ENCODE assay signal across 1 cellular context in the genomic region with DNA sequence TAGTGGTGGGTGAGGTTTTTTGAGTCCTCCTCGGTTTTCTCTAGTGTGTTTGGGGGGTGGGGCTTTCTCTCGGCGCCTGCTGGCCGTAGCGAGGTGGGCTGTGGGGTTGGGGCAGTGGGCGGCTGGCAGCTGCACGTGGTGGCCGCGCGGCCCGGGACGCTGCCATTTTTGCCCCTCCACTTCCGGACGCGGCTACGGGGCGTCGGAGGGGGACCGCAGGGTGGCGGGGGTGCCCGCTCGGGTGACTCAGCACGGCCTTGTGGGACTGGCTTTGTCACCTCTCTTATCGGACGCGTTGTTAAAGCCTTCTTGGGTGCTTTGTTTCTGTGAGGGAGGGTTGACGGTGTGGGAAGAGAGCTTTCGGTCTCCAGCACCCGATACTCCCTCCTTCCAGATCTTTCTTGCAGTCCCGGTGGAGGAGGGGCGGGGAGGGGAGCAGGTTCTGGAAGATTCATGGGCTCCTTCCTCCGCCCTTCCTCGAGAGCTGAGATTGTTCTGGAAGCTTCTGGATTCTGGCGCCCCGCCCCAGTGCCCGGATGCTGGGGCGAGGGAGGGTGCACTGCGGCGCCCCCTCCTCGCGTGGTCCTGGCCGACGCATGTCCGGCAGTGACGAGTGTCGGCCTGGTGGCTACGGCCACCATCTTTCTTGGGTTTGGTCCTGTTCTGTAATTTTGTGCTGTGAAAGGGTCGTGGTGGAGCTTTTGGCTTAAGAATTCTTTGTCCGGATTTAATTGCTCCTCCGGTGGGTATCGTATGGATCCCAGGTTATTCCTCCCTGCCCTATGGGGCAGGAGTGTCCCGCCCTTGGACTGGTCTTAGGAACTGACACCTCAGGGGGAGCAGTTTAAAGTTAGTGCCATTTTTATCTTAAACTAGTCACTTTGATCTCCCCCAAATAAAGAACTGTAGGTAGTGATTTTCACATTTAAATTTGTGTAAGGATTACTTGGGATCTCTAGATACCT.
TF ChIP-seq lines count a peak whose summit lies in the region.

No MANE protein-coding gene starts in this region.

TF ChIP-seq in K562, 482 proteins besides CTCF, POLR2A, EP300 and RAD21 (continued from another document and continues in another):
- TF ChIP-seq AFF1 (IDR thresholded peaks at IDR 0.05; ENCODE audit: low read depth in 1 of 2, partially characterized antibody in 2 of 2) = peak in 1 of 2 experiments; percentile 9
- peak; percentile 12 for TF ChIP-seq ZKSCAN1 (IDR thresholded peaks at IDR 0.05; ENCODE audit: low read depth, low read length)
- TF ChIP-seq, protein P1, sequence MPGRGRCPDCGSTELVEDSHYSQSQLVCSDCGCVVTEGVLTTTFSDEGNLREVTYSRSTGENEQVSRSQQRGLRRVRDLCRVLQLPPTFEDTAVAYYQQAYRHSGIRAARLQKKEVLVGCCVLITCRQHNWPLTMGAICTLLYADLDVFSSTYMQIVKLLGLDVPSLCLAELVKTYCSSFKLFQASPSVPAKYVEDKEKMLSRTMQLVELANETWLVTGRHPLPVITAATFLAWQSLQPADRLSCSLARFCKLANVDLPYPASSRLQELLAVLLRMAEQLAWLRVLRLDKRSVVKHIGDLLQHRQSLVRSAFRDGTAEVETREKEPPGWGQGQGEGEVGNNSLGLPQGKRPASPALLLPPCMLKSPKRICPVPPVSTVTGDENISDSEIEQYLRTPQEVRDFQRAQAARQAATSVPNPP (IDR thresholded peaks at IDR 0.05; ENCODE audit: borderline replicate concordance, insufficient read depth, insufficient read length) = no peak
- TF ChIP-seq, protein P2, sequence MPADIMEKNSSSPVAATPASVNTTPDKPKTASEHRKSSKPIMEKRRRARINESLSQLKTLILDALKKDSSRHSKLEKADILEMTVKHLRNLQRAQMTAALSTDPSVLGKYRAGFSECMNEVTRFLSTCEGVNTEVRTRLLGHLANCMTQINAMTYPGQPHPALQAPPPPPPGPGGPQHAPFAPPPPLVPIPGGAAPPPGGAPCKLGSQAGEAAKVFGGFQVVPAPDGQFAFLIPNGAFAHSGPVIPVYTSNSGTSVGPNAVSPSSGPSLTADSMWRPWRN (IDR thresholded peaks at IDR 0.05; ENCODE audit: low read depth) = no peak
- TF ChIP-seq, protein P3, sequence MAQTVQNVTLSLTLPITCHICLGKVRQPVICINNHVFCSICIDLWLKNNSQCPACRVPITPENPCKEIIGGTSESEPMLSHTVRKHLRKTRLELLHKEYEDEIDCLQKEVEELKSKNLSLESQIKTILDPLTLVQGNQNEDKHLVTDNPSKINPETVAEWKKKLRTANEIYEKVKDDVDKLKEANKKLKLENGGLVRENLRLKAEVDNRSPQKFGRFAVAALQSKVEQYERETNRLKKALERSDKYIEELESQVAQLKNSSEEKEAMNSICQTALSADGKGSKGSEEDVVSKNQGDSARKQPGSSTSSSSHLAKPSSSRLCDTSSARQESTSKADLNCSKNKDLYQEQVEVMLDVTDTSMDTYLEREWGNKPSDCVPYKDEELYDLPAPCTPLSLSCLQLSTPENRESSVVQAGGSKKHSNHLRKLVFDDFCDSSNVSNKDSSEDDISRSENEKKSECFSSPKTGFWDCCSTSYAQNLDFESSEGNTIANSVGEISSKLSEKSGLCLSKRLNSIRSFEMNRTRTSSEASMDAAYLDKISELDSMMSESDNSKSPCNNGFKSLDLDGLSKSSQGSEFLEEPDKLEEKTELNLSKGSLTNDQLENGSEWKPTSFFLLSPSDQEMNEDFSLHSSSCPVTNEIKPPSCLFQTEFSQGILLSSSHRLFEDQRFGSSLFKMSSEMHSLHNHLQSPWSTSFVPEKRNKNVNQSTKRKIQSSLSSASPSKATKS (CRISPR knock-in tag; IDR thresholded peaks at IDR 0.05) = no peak; the same call in 1 of the 2 replicates
- TF ChIP-seq NR2F6 (CRISPR knock-in tag; IDR thresholded peaks at IDR 0.05) = no peak
- TF ChIP-seq MED1 (CRISPR knock-in tag; IDR thresholded peaks at IDR 0.05; ENCODE audit: borderline replicate concordance) = 0 out of 2 replicates have a peak, but pooled peaks have one; percentile 20
- TF ChIP-seq, protein P4, sequence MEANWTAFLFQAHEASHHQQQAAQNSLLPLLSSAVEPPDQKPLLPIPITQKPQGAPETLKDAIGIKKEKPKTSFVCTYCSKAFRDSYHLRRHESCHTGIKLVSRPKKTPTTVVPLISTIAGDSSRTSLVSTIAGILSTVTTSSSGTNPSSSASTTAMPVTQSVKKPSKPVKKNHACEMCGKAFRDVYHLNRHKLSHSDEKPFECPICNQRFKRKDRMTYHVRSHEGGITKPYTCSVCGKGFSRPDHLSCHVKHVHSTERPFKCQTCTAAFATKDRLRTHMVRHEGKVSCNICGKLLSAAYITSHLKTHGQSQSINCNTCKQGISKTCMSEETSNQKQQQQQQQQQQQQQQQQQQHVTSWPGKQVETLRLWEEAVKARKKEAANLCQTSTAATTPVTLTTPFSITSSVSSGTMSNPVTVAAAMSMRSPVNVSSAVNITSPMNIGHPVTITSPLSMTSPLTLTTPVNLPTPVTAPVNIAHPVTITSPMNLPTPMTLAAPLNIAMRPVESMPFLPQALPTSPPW (CRISPR knock-in tag; IDR thresholded peaks at IDR 0.05) = peak; percentile 94
- peak; percentile 98 for TF ChIP-seq HDAC2 (IDR thresholded peaks at IDR 0.05)
- TF ChIP-seq ZBTB17 (CRISPR knock-in tag; IDR thresholded peaks at IDR 0.05) = peak; percentile 86
- no peak for TF ChIP-seq HNRNPLL (IDR thresholded peaks at IDR 0.05; ENCODE audit: low read depth, low read length, poor library complexity, severe bottlenecking)
- no peak for TF ChIP-seq XRCC4 (IDR thresholded peaks at IDR 0.05; ENCODE audit: extremely low read depth, insufficient read depth, insufficient read length)
- peak; percentile 46 to 89; a peak in 2 of 4 replicates for TF ChIP-seq NONO (IDR thresholded peaks at IDR 0.05; ENCODE audit: low read depth in 2 of 2, low read length in 1 of 2)
- TF ChIP-seq SIN3B (IDR thresholded peaks at IDR 0.05; ENCODE audit: low read depth) = no peak; the same call in 1 of the 2 replicates
- TF ChIP-seq ZBTB40 (IDR thresholded peaks at IDR 0.05) = peak; percentile 59; the same call in 1 of the 2 replicates
- peak; percentile 8; the same call in 1 of the 2 replicates for TF ChIP-seq ZBTB40 (CRISPR knock-in tag; IDR thresholded peaks at IDR 0.05)
- TF ChIP-seq, protein P5, sequence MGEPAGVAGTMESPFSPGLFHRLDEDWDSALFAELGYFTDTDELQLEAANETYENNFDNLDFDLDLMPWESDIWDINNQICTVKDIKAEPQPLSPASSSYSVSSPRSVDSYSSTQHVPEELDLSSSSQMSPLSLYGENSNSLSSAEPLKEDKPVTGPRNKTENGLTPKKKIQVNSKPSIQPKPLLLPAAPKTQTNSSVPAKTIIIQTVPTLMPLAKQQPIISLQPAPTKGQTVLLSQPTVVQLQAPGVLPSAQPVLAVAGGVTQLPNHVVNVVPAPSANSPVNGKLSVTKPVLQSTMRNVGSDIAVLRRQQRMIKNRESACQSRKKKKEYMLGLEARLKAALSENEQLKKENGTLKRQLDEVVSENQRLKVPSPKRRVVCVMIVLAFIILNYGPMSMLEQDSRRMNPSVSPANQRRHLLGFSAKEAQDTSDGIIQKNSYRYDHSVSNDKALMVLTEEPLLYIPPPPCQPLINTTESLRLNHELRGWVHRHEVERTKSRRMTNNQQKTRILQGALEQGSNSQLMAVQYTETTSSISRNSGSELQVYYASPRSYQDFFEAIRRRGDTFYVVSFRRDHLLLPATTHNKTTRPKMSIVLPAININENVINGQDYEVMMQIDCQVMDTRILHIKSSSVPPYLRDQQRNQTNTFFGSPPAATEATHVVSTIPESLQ (CRISPR knock-in tag; IDR thresholded peaks at IDR 0.05) = no peak; the same call in 1 of the 2 replicates
- 0 out of 2 replicates have a peak, but pooled peaks have one; percentile 9 for TF ChIP-seq ZNF75A (CRISPR knock-in tag; IDR thresholded peaks at IDR 0.05)
- TF ChIP-seq, protein P6, sequence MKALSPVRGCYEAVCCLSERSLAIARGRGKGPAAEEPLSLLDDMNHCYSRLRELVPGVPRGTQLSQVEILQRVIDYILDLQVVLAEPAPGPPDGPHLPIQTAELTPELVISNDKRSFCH (CRISPR knock-in tag; IDR thresholded peaks at IDR 0.05) = no peak
- TF ChIP-seq, protein P6 (tag; IDR thresholded peaks at IDR 0.05) = 0 out of 2 replicates have a peak, but pooled peaks have one; percentile 24
- no peak for TF ChIP-seq SAFB (IDR thresholded peaks at IDR 0.05; ENCODE audit: borderline replicate concordance, low read depth, low read length)
- TF ChIP-seq SIRT6 (IDR thresholded peaks at IDR 0.05; ENCODE audit: low read depth, low read length) = no peak
- 0 out of 2 replicates have a peak, but pooled peaks have one; percentile 0 for TF ChIP-seq BMI1 (IDR thresholded peaks at IDR 0.05; ENCODE audit: low read length)
